ENCODE assay signal across 13 cellular contexts in the genomic region with DNA sequence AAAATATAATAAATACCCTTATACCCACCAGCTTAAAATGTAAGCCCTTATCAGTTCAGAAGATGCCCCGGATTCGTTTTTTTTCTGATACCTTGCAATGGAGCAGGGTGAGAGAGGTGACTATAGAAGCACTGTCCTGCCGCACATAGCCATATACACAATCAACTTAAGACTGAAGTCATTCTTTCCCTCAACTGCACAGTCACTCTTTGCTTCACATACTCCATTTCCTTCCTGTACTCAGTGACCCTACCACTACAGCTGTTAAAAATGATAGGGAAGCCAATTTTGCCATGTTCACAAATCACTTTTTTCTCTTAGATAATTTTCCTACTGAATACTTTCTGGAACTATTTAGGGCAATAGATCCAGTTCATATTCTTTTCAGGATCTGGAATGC.
DNase-seq lines count a peak whose midpoint lies in the region; ATAC-seq and FAIRE-seq lines count a peak whose summit lies in the region.
"Had no signal": no experiment of that assay in that cellular context is flagged by ENCODE, and none has a peak within 500 bp of the region (broad histone marks: within the 10 kb centered on the region; RNA-seq: fewer than 3 reads in every experiment).

No MANE protein-coding gene starts in this region.

- H3K4me1 Mint-ChIP-seq in activated CD8-positive, alpha-beta memory T cell treated with anti-CD3 and anti-CD28 coated beads, Interleukin-2, amount 10 ng/mL, durations not matched to agents 7 days and 5 days = peaks cover 25% of the 10 kb centered on the region

- H3K36me3 Mint-ChIP-seq in activated CD8-positive, alpha-beta memory T cell treated with anti-CD3 and anti-CD28 coated beads, Interleukin-2, amount 10 ng/mL, durations not matched to agents 7 days and 5 days = peaks cover 7% of the 10 kb centered on the region

- CTCF ChIA-PET in activated CD8-positive, alpha-beta memory T cell treated with anti-CD3 and anti-CD28 coated beads, Interleukin-2, amount 10 ng/mL, durations not matched to agents 7 days and 5 days (lab: Charles Lee) = no interaction called here

- no peak for DNase-seq in activated CD8-positive, alpha-beta memory T cell treated with anti-CD3 and anti-CD28 coated beads, Interleukin-2, amount 10 ng/mL, durations not matched to agents 7 days and 5 days
- no peak for DNase-seq in activated CD8-positive, alpha-beta memory T cell treated with anti-CD3 and anti-CD28 coated beads for 24 hours
- DNase-seq in lung microvascular endothelial cell (ENCODE audit: low read depth in 2 of 2) (peak; percentile 77 to 92), urothelium cell line (ENCODE audit: low spot score) (no peak), EL (no peak), NCI-H1436 (lab: John Stamatoyannopoulos, UW) (no peak)
- DNase-seq: activated T-cell treated with anti-CD3 and anti-CD28 coated beads, Interleukin-2, amount 50 U/mL, for 1 hour; DMS 273 treated with DMSO at 0.1 percent for 48 hours; NCI-H2029; posterior cingulate gyrus; WERI-Rb-1 had no signal

- ATAC-seq in activated CD8-positive, alpha-beta memory T cell treated with anti-CD3 and anti-CD28 coated beads, Interleukin-2, amount 10 ng/mL, durations not matched to agents 7 days and 5 days = peak; percentile 70
- ATAC-seq in HG02623 (IDR thresholded peaks at IDR 0.05; ENCODE audit: unreplicated experiment) = peak; percentile 69
- peak; percentile 53 for ATAC-seq in HG03457 (IDR thresholded peaks at IDR 0.05; ENCODE audit: unreplicated experiment)

- H3K9me3 Mint-ChIP-seq in activated CD8-positive, alpha-beta memory T cell treated with anti-CD3 and anti-CD28 coated beads, Interleukin-2, amount 10 ng/mL, durations not matched to agents 7 days and 5 days (ENCODE audit: low read depth) = no peaks in the 10 kb centered on the region

- no peak for FAIRE-seq in urothelium cell line (lab: Jason Lieb, UNC)

- no peak overlapping the region for H3K4me3 Mint-ChIP-seq in activated CD8-positive, alpha-beta memory T cell treated with anti-CD3 and anti-CD28 coated beads, Interleukin-2, amount 10 ng/mL, durations not matched to agents 7 days and 5 days

- H3K27ac Mint-ChIP-seq in activated CD8-positive, alpha-beta memory T cell treated with anti-CD3 and anti-CD28 coated beads, Interleukin-2, amount 10 ng/mL, durations not matched to agents 7 days and 5 days = no peak overlapping the region

- peaks cover 40% of the 10 kb centered on the region for H3K27me3 Mint-ChIP-seq in activated CD8-positive, alpha-beta memory T cell treated with anti-CD3 and anti-CD28 coated beads, Interleukin-2, amount 10 ng/mL, durations not matched to agents 7 days and 5 days

Comparison
In these comparisons a context has a peak if more than half of its experiments do, and no peak if none do; other contexts are left out.
1. DNase-seq: peak in lung microvascular endothelial cell (2 of 2); none in activated CD8-positive, alpha-beta memory T cell treated with anti-CD3 and anti-CD28 coated beads, Interleukin-2, amount 10 ng/mL, durations not matched to agents 7 days and 5 days (single experiment), activated CD8-positive, alpha-beta memory T cell treated with anti-CD3 and anti-CD28 coated beads for 24 hours (single experiment), urothelium cell line (single experiment), EL (single experiment) and NCI-H1436 (single experiment).
2. Peak in every context shown above with its lines, with median percentiles within 50 percentile points of each other: ATAC-seq.